ENCODE assay signal across 18 cellular contexts in genomic region chrX:75131973-75132627, GRCh38. TPM values are rescaled to one million over a fixed set of nuclear protein-coding genes. Genes with fewer than 3 reads are reported as not detected.
A peak's percentile ranks its signal among the peaks of the same experiment; 100 is the strongest.
DNase-seq lines count a peak whose midpoint lies in the region; ATAC-seq lines count a peak whose summit lies in the region.
"Had no signal": no experiment of that assay in that cellular context is flagged by ENCODE, and none has a peak within 500 bp of the region (broad histone marks: within the 10 kb centered on the region; RNA-seq: fewer than 3 reads in every experiment).

No MANE protein-coding gene starts in this region.

- no peaks in the 10 kb centered on the region for H3K27me3 ChIP-seq in layer of hippocampus (ENCODE audit: control insufficient read depth, insufficient read depth, low read length)
- H3K27me3 ChIP-seq: SJCRH30 had no signal

- ATAC-seq in Right ventricle myocardium superior (ENCODE audit: poor library complexity) (peak; percentile 80), HG03139 (IDR thresholded peaks at IDR 0.05; ENCODE audit: unreplicated experiment) (no peak)
- ATAC-seq: A549 had no signal

- peak overlapping the region; percentile 12 for H3K27ac ChIP-seq in layer of hippocampus (ENCODE audit: low read depth, low read length)
- H3K27ac ChIP-seq: A549, C4-2B, HL-60, SJCRH30 had no signal

- DNase-seq in ELF-1 (ENCODE audit: low read depth, low spot score) (peak; percentile 20), Right ventricle myocardium superior (peak; percentile 36), putamen (ENCODE audit: low spot score) (peak; percentile 6), OCI-M1 (lab: John Stamatoyannopoulos, UW) (no peak), NOMO-1 treated with DMSO at 0.1 percent for 48 hours (lab: John Stamatoyannopoulos, UW; ENCODE audit: unreplicated experiment) (no peak), NCI-H82 treated with DMSO at 0.1 percent for 48 hours (lab: John Stamatoyannopoulos, UW; ENCODE audit: unreplicated experiment) (no peak)
- DNase-seq: COR-L47, H9, Kasumi-1, NCI-H187, NCI-H226, NCI-H526, SJCRH30 had no signal

- intact Hi-C loops in Right ventricle myocardium superior (cut with DNase I), result no loop called here

RNA-seq across cellular contexts. Expression of gene ABCB7, which starts 24.0 kb away (rescaled TPM):
- total RNA-seq in Right ventricle myocardium superior, result 35.9 TPM

Comparison
In these comparisons a context has a peak if more than half of its experiments do, and no peak if none do; other contexts are left out.
1. DNase-seq: peak in ELF-1 (single experiment), Right ventricle myocardium superior (single experiment) and putamen (single experiment); none in OCI-M1 (single experiment), NOMO-1 treated with DMSO at 0.1 percent for 48 hours (single experiment) and NCI-H82 treated with DMSO at 0.1 percent for 48 hours (single experiment).